ENCODE assay signal across 1 cellular context in genomic region chr10:12193193-12193592, GRCh38.
A peak's percentile ranks its signal among the peaks of the same experiment; 100 is the strongest.
TF ChIP-seq lines count a peak whose summit lies in the region.

No MANE protein-coding gene starts in this region.

TF ChIP-seq in HEK293, 187 proteins besides CTCF, POLR2A, EP300 and RAD21 (continued from another document and continues in another):
- TF ChIP-seq, protein P1, sequence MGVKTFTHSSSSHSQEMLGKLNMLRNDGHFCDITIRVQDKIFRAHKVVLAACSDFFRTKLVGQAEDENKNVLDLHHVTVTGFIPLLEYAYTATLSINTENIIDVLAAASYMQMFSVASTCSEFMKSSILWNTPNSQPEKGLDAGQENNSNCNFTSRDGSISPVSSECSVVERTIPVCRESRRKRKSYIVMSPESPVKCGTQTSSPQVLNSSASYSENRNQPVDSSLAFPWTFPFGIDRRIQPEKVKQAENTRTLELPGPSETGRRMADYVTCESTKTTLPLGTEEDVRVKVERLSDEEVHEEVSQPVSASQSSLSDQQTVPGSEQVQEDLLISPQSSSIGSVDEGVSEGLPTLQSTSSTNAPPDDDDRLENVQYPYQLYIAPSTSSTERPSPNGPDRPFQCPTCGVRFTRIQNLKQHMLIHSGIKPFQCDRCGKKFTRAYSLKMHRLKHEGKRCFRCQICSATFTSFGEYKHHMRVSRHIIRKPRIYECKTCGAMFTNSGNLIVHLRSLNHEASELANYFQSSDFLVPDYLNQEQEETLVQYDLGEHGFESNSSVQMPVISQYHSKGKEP (tag by site-specific recombination; IDR thresholded peaks at IDR 0.05), result peak; percentile 54; the same call in 1 of the 2 replicates
- no peak for TF ChIP-seq ZSCAN30 (tag by site-specific recombination; IDR thresholded peaks at IDR 0.05)
- TF ChIP-seq ZNF544 (tag by site-specific recombination; IDR thresholded peaks at IDR 0.05), result no peak
- TF ChIP-seq ZNF311 (tag by site-specific recombination; IDR thresholded peaks at IDR 0.05; ENCODE audit: borderline replicate concordance), result no peak
- no peak for TF ChIP-seq PBX3 (CRISPR knock-in tag; IDR thresholded peaks at IDR 0.05)
- no peak for TF ChIP-seq ZNF76 (tag by site-specific recombination; IDR thresholded peaks at IDR 0.05; ENCODE audit: borderline replicate concordance, low read depth)
- no peak for TF ChIP-seq ZNF202 (tag by site-specific recombination; IDR thresholded peaks at IDR 0.05; ENCODE audit: borderline replicate concordance)
- TF ChIP-seq FEZF1 (tag by site-specific recombination; IDR thresholded peaks at IDR 0.05), result peak; percentile 7; the same call in 1 of the 2 replicates
- TF ChIP-seq KLF7 (tag by site-specific recombination; IDR thresholded peaks at IDR 0.05; ENCODE audit: borderline replicate concordance), result no peak
- TF ChIP-seq ZNF404 (tag by site-specific recombination; IDR thresholded peaks at IDR 0.05), result no peak
- TF ChIP-seq, protein P2, sequence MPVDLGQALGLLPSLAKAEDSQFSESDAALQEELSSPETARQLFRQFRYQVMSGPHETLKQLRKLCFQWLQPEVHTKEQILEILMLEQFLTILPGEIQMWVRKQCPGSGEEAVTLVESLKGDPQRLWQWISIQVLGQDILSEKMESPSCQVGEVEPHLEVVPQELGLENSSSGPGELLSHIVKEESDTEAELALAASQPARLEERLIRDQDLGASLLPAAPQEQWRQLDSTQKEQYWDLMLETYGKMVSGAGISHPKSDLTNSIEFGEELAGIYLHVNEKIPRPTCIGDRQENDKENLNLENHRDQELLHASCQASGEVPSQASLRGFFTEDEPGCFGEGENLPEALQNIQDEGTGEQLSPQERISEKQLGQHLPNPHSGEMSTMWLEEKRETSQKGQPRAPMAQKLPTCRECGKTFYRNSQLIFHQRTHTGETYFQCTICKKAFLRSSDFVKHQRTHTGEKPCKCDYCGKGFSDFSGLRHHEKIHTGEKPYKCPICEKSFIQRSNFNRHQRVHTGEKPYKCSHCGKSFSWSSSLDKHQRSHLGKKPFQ (tag by site-specific recombination; IDR thresholded peaks at IDR 0.05), result no peak
- TF ChIP-seq ZSCAN4 (tag by site-specific recombination; IDR thresholded peaks at IDR 0.05), result no peak
- TF ChIP-seq ZFP3 (tag by site-specific recombination; IDR thresholded peaks at IDR 0.05; ENCODE audit: low read depth), result no peak
- no peak for TF ChIP-seq PATZ1 (tag by site-specific recombination; IDR thresholded peaks at IDR 0.05)
- TF ChIP-seq, protein P3, sequence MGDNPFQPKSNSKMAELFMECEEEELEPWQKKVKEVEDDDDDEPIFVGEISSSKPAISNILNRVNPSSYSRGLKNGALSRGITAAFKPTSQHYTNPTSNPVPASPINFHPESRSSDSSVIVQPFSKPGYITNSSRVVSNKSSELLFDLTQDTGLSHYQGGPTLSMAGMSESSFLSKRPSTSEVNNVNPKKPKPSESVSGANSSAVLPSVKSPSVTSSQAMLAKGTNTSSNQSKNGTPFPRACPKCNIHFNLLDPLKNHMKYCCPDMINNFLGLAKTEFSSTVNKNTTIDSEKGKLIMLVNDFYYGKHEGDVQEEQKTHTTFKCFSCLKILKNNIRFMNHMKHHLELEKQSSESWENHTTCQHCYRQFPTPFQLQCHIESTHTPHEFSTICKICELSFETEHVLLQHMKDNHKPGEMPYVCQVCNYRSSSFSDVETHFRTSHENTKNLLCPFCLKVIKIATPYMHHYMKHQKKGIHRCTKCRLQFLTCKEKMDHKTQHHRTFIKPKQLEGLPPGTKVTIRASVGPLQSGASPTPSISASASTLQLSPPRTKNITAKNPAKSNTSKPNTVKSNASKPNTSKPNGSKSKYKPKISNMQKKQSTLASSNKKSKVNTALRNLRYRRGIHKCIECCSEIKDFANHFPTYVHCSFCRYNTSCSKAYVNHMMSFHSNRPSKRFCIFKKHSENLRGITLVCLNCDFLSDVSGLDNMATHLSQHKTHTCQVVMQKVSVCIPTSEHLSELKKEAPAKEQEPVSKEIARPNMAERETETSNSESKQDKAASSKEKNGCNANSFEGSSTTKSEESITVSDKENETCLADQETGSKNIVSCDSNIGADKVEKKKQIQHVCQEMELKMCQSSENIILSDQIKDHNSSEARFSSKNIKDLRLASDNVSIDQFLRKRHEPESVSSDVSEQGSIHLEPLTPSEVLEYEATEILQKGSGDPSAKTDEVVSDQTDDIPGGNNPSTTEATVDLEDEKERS (tag by site-specific recombination; IDR thresholded peaks at IDR 0.05), result no peak
- TF ChIP-seq, protein P4, sequence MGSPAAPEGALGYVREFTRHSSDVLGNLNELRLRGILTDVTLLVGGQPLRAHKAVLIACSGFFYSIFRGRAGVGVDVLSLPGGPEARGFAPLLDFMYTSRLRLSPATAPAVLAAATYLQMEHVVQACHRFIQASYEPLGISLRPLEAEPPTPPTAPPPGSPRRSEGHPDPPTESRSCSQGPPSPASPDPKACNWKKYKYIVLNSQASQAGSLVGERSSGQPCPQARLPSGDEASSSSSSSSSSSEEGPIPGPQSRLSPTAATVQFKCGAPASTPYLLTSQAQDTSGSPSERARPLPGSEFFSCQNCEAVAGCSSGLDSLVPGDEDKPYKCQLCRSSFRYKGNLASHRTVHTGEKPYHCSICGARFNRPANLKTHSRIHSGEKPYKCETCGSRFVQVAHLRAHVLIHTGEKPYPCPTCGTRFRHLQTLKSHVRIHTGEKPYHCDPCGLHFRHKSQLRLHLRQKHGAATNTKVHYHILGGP (tag by site-specific recombination; IDR thresholded peaks at IDR 0.05), result peak; percentile 58
- no peak for TF ChIP-seq ZFP37 (tag by site-specific recombination; IDR thresholded peaks at IDR 0.05)
- no peak for TF ChIP-seq ZNF274 (IDR thresholded peaks at IDR 0.05; ENCODE audit: low read length)
- no peak for TF ChIP-seq ZNF274 (tag by site-specific recombination; IDR thresholded peaks at IDR 0.05; ENCODE audit: borderline replicate concordance)
- TF ChIP-seq ZFHX2 (tag by site-specific recombination; conservative IDR thresholded peaks at IDR 0.05), result no peak; the same call in 1 of the 2 replicates
- TF ChIP-seq, protein P5, sequence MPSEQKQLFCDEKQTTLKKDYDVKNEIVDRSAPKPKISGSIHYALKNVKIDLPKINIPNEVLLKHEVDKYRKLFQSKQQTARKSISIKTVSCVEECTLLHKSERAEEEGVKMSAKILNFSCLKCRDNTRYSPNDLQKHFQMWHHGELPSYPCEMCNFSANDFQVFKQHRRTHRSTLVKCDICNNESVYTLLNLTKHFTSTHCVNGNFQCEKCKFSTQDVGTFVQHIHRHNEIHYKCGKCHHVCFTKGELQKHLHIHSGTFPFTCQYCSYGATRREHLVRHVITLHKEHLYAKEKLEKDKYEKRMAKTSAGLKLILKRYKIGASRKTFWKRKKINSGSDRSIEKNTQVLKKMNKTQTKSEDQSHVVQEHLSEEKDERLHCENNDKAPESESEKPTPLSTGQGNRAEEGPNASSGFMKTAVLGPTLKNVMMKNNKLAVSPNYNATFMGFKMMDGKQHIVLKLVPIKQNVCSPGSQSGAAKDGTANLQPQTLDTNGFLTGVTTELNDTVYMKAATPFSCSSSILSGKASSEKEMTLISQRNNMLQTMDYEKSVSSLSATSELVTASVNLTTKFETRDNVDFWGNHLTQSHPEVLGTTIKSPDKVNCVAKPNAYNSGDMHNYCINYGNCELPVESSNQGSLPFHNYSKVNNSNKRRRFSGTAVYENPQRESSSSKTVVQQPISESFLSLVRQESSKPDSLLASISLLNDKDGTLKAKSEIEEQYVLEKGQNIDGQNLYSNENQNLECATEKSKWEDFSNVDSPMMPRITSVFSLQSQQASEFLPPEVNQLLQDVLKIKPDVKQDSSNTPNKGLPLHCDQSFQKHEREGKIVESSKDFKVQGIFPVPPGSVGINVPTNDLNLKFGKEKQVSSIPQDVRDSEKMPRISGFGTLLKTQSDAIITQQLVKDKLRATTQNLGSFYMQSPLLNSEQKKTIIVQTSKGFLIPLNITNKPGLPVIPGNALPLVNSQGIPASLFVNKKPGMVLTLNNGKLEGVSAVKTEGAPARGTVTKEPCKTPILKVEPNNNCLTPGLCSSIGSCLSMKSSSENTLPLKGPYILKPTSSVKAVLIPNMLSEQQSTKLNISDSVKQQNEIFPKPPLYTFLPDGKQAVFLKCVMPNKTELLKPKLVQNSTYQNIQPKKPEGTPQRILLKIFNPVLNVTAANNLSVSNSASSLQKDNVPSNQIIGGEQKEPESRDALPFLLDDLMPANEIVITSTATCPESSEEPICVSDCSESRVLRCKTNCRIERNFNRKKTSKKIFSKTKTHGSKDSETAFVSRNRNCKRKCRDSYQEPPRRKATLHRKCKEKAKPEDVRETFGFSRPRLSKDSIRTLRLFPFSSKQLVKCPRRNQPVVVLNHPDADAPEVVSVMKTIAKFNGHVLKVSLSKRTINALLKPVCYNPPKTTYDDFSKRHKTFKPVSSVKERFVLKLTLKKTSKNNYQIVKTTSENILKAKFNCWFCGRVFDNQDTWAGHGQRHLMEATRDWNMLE (tag by site-specific recombination; conservative IDR thresholded peaks at IDR 0.05; ENCODE audit: low read depth), result no peak
- TF ChIP-seq ZNF10 (tag by site-specific recombination; IDR thresholded peaks at IDR 0.05), result no peak
- TF ChIP-seq RBAK (tag by site-specific recombination; IDR thresholded peaks at IDR 0.05), result no peak
- no peak; the same call in 1 of the 2 replicates for TF ChIP-seq ZXDB (tag by site-specific recombination; IDR thresholded peaks at IDR 0.05)
- TF ChIP-seq GLIS2 (tag by site-specific recombination; IDR thresholded peaks at IDR 0.05), result no peak
- TF ChIP-seq ZNF24 (tag by site-specific recombination; IDR thresholded peaks at IDR 0.05), result peak; percentile 68; the same call in 1 of the 2 replicates
- no peak for TF ChIP-seq SETDB1 (IDR thresholded peaks at IDR 0.05; ENCODE audit: insufficient read length, low read length)
- TF ChIP-seq BCL11B (tag by site-specific recombination; IDR thresholded peaks at IDR 0.05; ENCODE audit: low read depth), result no peak
- TF ChIP-seq, protein P6, sequence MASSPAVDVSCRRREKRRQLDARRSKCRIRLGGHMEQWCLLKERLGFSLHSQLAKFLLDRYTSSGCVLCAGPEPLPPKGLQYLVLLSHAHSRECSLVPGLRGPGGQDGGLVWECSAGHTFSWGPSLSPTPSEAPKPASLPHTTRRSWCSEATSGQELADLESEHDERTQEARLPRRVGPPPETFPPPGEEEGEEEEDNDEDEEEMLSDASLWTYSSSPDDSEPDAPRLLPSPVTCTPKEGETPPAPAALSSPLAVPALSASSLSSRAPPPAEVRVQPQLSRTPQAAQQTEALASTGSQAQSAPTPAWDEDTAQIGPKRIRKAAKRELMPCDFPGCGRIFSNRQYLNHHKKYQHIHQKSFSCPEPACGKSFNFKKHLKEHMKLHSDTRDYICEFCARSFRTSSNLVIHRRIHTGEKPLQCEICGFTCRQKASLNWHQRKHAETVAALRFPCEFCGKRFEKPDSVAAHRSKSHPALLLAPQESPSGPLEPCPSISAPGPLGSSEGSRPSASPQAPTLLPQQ (tag by site-specific recombination; IDR thresholded peaks at IDR 0.05), result 0 out of 2 replicates have a peak, but pooled peaks have one; percentile 27
- no peak for TF ChIP-seq ZNF596 (tag by site-specific recombination; IDR thresholded peaks at IDR 0.05)
- no peak for TF ChIP-seq ZNF776 (tag by site-specific recombination; IDR thresholded peaks at IDR 0.05; ENCODE audit: borderline replicate concordance)
- no peak for TF ChIP-seq ZNF521 (tag by site-specific recombination; IDR thresholded peaks at IDR 0.05)
- TF ChIP-seq, protein P7, sequence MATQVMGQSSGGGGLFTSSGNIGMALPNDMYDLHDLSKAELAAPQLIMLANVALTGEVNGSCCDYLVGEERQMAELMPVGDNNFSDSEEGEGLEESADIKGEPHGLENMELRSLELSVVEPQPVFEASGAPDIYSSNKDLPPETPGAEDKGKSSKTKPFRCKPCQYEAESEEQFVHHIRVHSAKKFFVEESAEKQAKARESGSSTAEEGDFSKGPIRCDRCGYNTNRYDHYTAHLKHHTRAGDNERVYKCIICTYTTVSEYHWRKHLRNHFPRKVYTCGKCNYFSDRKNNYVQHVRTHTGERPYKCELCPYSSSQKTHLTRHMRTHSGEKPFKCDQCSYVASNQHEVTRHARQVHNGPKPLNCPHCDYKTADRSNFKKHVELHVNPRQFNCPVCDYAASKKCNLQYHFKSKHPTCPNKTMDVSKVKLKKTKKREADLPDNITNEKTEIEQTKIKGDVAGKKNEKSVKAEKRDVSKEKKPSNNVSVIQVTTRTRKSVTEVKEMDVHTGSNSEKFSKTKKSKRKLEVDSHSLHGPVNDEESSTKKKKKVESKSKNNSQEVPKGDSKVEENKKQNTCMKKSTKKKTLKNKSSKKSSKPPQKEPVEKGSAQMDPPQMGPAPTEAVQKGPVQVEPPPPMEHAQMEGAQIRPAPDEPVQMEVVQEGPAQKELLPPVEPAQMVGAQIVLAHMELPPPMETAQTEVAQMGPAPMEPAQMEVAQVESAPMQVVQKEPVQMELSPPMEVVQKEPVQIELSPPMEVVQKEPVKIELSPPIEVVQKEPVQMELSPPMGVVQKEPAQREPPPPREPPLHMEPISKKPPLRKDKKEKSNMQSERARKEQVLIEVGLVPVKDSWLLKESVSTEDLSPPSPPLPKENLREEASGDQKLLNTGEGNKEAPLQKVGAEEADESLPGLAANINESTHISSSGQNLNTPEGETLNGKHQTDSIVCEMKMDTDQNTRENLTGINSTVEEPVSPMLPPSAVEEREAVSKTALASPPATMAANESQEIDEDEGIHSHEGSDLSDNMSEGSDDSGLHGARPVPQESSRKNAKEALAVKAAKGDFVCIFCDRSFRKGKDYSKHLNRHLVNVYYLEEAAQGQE (tag by site-specific recombination; IDR thresholded peaks at IDR 0.05), result no peak
